ENCODE assay signal across 9 cellular contexts in genomic region chr5:34915856-34916192, GRCh38. TPM values are rescaled to one million over a fixed set of nuclear protein-coding genes. Genes with fewer than 3 reads are reported as not detected.
DNase-seq lines count a peak whose midpoint lies in the region; ATAC-seq and TF ChIP-seq lines count a peak whose summit lies in the region.
"Had no signal": no experiment of that assay in that cellular context is flagged by ENCODE, and none has a peak within 500 bp of the region (broad histone marks: within the 10 kb centered on the region; RNA-seq: fewer than 3 reads in every experiment).

No MANE protein-coding gene starts in this region.

- TF ChIP-seq CTCF in CD4-positive, alpha-beta T cell (IDR thresholded peaks at IDR 0.05): no peak
- no peak for TF ChIP-seq CTCF in epithelial cell of esophagus (IDR thresholded peaks at IDR 0.05; ENCODE audit: insufficient read depth, low read depth, low read length, missing control alignments)
- no peak for TF ChIP-seq CTCF in sigmoid colon (IDR thresholded peaks at IDR 0.05)
- TF ChIP-seq CTCF in GM10248 (IDR thresholded peaks at IDR 0.05; ENCODE audit: control extremely low read depth, extremely low read depth, low read depth, missing control alignments): no peak

- no peaks in the 10 kb centered on the region for H3K27me3 Mint-ChIP-seq in CD4-positive, alpha-beta T cell

- ATAC-seq in CD4-positive, alpha-beta T cell (ENCODE audit: poor library complexity): no peak
- peak; percentile 5 for ATAC-seq in GM19463 (IDR thresholded peaks at IDR 0.05; ENCODE audit: unreplicated experiment)

- 0% methylated on average over 20 of the region's 20 CpGs for WGBS in sigmoid colon, 2 donors

- TF ChIP-seq POLR2A in sigmoid colon (IDR thresholded peaks at IDR 0.05): no peak

- no peaks in the 10 kb centered on the region for H3K27me3 ChIP-seq in CD4-positive, alpha-beta T cell (ENCODE audit: control insufficient read depth, insufficient read depth, low read length)
- H3K27me3 ChIP-seq in HUES6 (ENCODE audit: control insufficient read depth, insufficient read depth, low read length): no peaks in the 10 kb centered on the region
- H3K27me3 ChIP-seq in sigmoid colon: no peaks in the 10 kb centered on the region

- peaks cover 36% of the 10 kb centered on the region for H3K36me3 Mint-ChIP-seq in CD4-positive, alpha-beta T cell (ENCODE audit: low read depth)

- DNase-seq in CD4-positive, alpha-beta T cell: no peak
- DNase-seq in epithelial cell of esophagus (ENCODE audit: low read depth) (no peak), sigmoid colon (no peak), dedifferentiated amniotic fluid mesenchymal stem cell (ENCODE audit: extremely low spot score) (no peak), OCI-M1 (lab: John Stamatoyannopoulos, UW) (no peak), GM10248 (ENCODE audit: extremely low spot score) (no peak)

- CTCF ChIA-PET in CD4-positive, alpha-beta T cell (lab: Charles Lee): interaction anchor here (0.9 to 2.8 kb wide), 5 partner anchors 8 to 1480 kb away, joined by 3 to 16 read pairs (median 4); partner anchors contain the start of genes DNAJC21 and TTC23L
- CTCF ChIA-PET in GM10248 (lab: Yijun Ruan, JAX): interaction anchor here (0.9 to 3.5 kb wide), 12 partner anchors 9 to 430 kb away, joined by 3 to 31 read pairs (median 11); partner anchors contain the start of gene DNAJC21

- no peaks in the 10 kb centered on the region for H3K9me3 Mint-ChIP-seq in CD4-positive, alpha-beta T cell
- H3K9me3 Mint-ChIP-seq: neural crest cell had no signal

- no peak overlapping the region for H3K27ac Mint-ChIP-seq in CD4-positive, alpha-beta T cell

- H3K9me3 ChIP-seq in CD4-positive, alpha-beta T cell (ENCODE audit: control insufficient read depth, low read length): no peaks in the 10 kb centered on the region
- no peaks in the 10 kb centered on the region for H3K9me3 ChIP-seq in HUES6 (ENCODE audit: control insufficient read depth, insufficient read depth, low read depth, low read length)
- no peaks in the 10 kb centered on the region for H3K9me3 ChIP-seq in sigmoid colon

- peaks cover 35% of the 10 kb centered on the region for H3K4me1 Mint-ChIP-seq in CD4-positive, alpha-beta T cell (ENCODE audit: low read depth)

- H3K4me3 Mint-ChIP-seq in CD4-positive, alpha-beta T cell: no peak overlapping the region
- H3K4me3 Mint-ChIP-seq: neural crest cell had no signal

- peak overlapping the region; percentile 84 for H3K27ac ChIP-seq in CD4-positive, alpha-beta T cell (ENCODE audit: low read depth, low read length)
- H3K27ac ChIP-seq in HUES6 (ENCODE audit: low read depth, low read length): peak overlapping the region; percentile 87
- H3K27ac ChIP-seq in sigmoid colon: peak overlapping the region; percentile 87 to 93 (median 90)

- TF ChIP-seq EP300 in sigmoid colon (IDR thresholded peaks at IDR 0.05): no peak

- peak overlapping the region; percentile 94 for H3K9ac ChIP-seq in HUES6 (ENCODE audit: low read length)

- peaks cover 55% of the 10 kb centered on the region for H3K36me3 ChIP-seq in HUES6 (ENCODE audit: control insufficient read depth, insufficient read depth, low read length)
- H3K36me3 ChIP-seq in sigmoid colon: peaks cover 4 to 34% (median 13%) of the 10 kb centered on the region in 4 donors

- intact Hi-C loops in CD4-positive, alpha-beta T cell (cut with DNase I, micrococcal nuclease): loop anchor here (1.0 to 10.0 kb wide), 7 partner anchors 13 to 1959 kb away; partner anchors contain the start of genes DNAJC21 (in 2 of the 2), NIPBL (in 2 of the 2), TTC23L (in 2 of the 2) and AMACR (in 1 of the 2)
- intact Hi-C loops in sigmoid colon (cut with DNase I): loop anchor here (1.0 to 10.0 kb wide), 4 partner anchors 14 to 1471 kb away; partner anchors contain the start of genes AMACR, RAI14 and TARS1

- H3K4me3 ChIP-seq in HUES6 (ENCODE audit: low read depth, low read length) (peak overlapping the region; percentile 78), epithelial cell of esophagus (ENCODE audit: low read length) (peak overlapping the region; percentile 92), sigmoid colon (peak overlapping the region; percentile 72 to 99 (median 85))

- H3K4me1 ChIP-seq in HUES6 (ENCODE audit: control insufficient read depth, insufficient read depth, low read length): peaks cover 10% of the 10 kb centered on the region; the same call in 1 of the 2 replicates
- H3K4me1 ChIP-seq in sigmoid colon: peaks cover 0 to 43% (median 36%) of the 10 kb centered on the region in 4 donors

- POLR2A ChIA-PET in CD4-positive, alpha-beta T cell (lab: Charles Lee): interaction anchor here (0.9 to 4.2 kb wide), 16 partner anchors 8 to 1959 kb away, joined by 3 to 217 read pairs (median 4); partner anchors contain the start of genes AMACR, DNAJC21, NADK2 and SKP2
- POLR2A ChIA-PET in GM10248 (lab: Yijun Ruan, JAX): interaction anchor here (4.7 kb wide), 1 partner anchor 13 kb away, joined by 41 read pairs; the partner anchor contains the start of gene DNAJC21

RNA-seq across cellular contexts. Expression of gene BRIX1, which starts 0.3 kb away (rescaled TPM):
- total RNA-seq in CD4-positive, alpha-beta T cell: 10 to 100 TPM; 29.7 to 30.2 TPM
- total RNA-seq in sigmoid colon: 10 to 100 TPM in 3 of 4 donors, 1 to 10 TPM in 1; 8.6 to 26.0 (median 20.3) TPM
- polyA plus RNA-seq in sigmoid colon: 10 to 100 TPM; 13.2 to 20.8 (median 14.3) TPM

RNA-seq across cellular contexts. Expression of gene RAD1, which starts 0.5 kb away (rescaled TPM):
- total RNA-seq in CD4-positive, alpha-beta T cell: 10 to 100 TPM; 26.7 to 29.2 TPM
- 10 to 100 TPM; 15.8 to 25.8 (median 20.0) TPM for total RNA-seq in sigmoid colon
- polyA plus RNA-seq in sigmoid colon: 10 to 100 TPM; 11.7 to 14.4 (median 13.6) TPM

RNA-seq across cellular contexts. Expression of gene DNAJC21, which starts 13.5 kb away (rescaled TPM):
- total RNA-seq in CD4-positive, alpha-beta T cell: 10 to 100 TPM; 47.9 to 50.4 TPM
- total RNA-seq in sigmoid colon: 10 to 100 TPM; 40.6 to 47.1 (median 43.2) TPM
- polyA plus RNA-seq in sigmoid colon: 10 to 100 TPM; 26.4 to 33.1 (median 27.8) TPM
